8 cellular contexts compared by ENCODE assay signal in genomic region chr3:53804697-53805462, GRCh38. TPM values are rescaled to one million over a fixed set of nuclear protein-coding genes. Genes with fewer than 3 reads are reported as not detected.
DNase-seq lines count a peak whose midpoint lies in the region; ATAC-seq, FAIRE-seq and TF ChIP-seq lines count a peak whose summit lies in the region.

No MANE protein-coding gene starts in this region.

- FAIRE-seq in frontal cortex (lab: Jason Lieb, UNC): no peak

- H2BK20ac ChIP-seq in IMR-90 (ENCODE audit: low read depth, low read length): peak overlapping the region; percentile 98

- H3K79me1 ChIP-seq in IMR-90 (ENCODE audit: low read depth in 1 of 2, low read length in 2 of 2): no peaks in the 10 kb centered on the region

- peak; percentile 63 for ATAC-seq in GM19468 (IDR thresholded peaks at IDR 0.05; ENCODE audit: extremely low read depth, unreplicated experiment)
- peak; percentile 82 for ATAC-seq in IMR-90 (ENCODE audit: low read depth)

- peak overlapping the region; percentile 98 for H2BK120ac ChIP-seq in IMR-90 (ENCODE audit: low read depth, low read length)

- H3K9me3 ChIP-seq in IMR-90 (ENCODE audit: control insufficient read depth, insufficient read depth, low read length): no peaks in the 10 kb centered on the region

- H3K4ac ChIP-seq in IMR-90 (ENCODE audit: low read depth, low read length): peak overlapping the region; percentile 95

- peak overlapping the region; percentile 89; the same call in 1 of the 2 replicates for H2AK5ac ChIP-seq in IMR-90 (ENCODE audit: low read depth, low read length)

- CTCF ChIA-PET in AG04449 (lab: Yijun Ruan, JAX) (no interaction called here), IMR-90 (lab: Yijun Ruan, JAX) (no interaction called here)

- H2BK5ac ChIP-seq in IMR-90 (ENCODE audit: low read depth, low read length, poor library complexity, severe bottlenecking): peak overlapping the region; percentile 73

- H2AK9ac ChIP-seq in IMR-90 (replicated peaks; ENCODE audit: low read depth, low read length, poor library complexity): peak overlapping the region; percentile 91

- POLR2A ChIA-PET in AG04449 (lab: Yijun Ruan, JAX): no interaction called here
- POLR2A ChIA-PET in IMR-90 (lab: Charles Lee; ENCODE audit: unreplicated experiment): no interaction called here

- H3K9me1 ChIP-seq in IMR-90 (ENCODE audit: insufficient read depth, low read length): peaks cover 20% of the 10 kb centered on the region

- H3K4me3 ChIP-seq in AG04449 (ENCODE audit: low read depth, low read length) (no peak overlapping the region), IMR-90 (ENCODE audit: insufficient read depth, low read depth, low read length) (no peak overlapping the region), fibroblast of the aortic adventitia (ENCODE audit: low read depth, low read length) (no peak overlapping the region)

- peak overlapping the region; percentile 94 for H2AFZ ChIP-seq in IMR-90 (replicated peaks; ENCODE audit: low read length, poor library complexity)

- H3K27ac ChIP-seq in IMR-90 (ENCODE audit: insufficient read depth, low read length): peak overlapping the region; percentile 18; the same call in 1 of the 2 replicates

- H3K36me3 ChIP-seq in IMR-90 (ENCODE audit: control insufficient read depth, insufficient read depth, low read length): no peaks in the 10 kb centered on the region

- H4K20me1 ChIP-seq in IMR-90 (ENCODE audit: insufficient read depth, low read length): no peaks in the 10 kb centered on the region

- H3K14ac ChIP-seq in IMR-90 (replicated peaks; ENCODE audit: low read depth, low read length): peak overlapping the region; percentile 93

- TF ChIP-seq CTCF in AG04449 (IDR thresholded peaks at IDR 0.05; ENCODE audit: insufficient read depth, low read length, missing control alignments) (no peak), IMR-90 (conservative IDR thresholded peaks at IDR 0.05; ENCODE audit: low read depth, low read length) (no peak), fibroblast of the aortic adventitia (IDR thresholded peaks at IDR 0.05; ENCODE audit: insufficient read depth, low read length) (no peak)

- no peak overlapping the region for H3K4me2 ChIP-seq in IMR-90 (ENCODE audit: low read depth, low read length)

- 80% methylated on average over 1 of the region's 14 CpGs; no CpG with 5 or more reads in 1 of the 2 experiments for WGBS in IMR-90 (ENCODE audit: extremely low coverage in 2 of 2, insufficient read length in 1 of 2), 2 experiments

- DNase-seq in AG04449 (ENCODE audit: low read depth, low spot score) (peak; percentile 19), IMR-90 (peak; percentile 80), fibroblast of the aortic adventitia (ENCODE audit: low read depth) (peak; percentile 79), NOMO-1 (lab: John Stamatoyannopoulos, UW; ENCODE audit: unreplicated experiment in 2 of 2) (no peak), frontal cortex (ENCODE audit: low spot score in 2 of 2) (no peak), DMS153 (lab: John Stamatoyannopoulos, UW) (no peak)
- no peak for DNase-seq in activated naive CD4-positive, alpha-beta T cell (lab: John Stamatoyannopoulos, UW)

- BruUV-seq in IMR-90 (replicated peaks; lab: Mats Ljungman, UMichigan): no TSS peak

- peak overlapping the region; percentile 46 for H3K23ac ChIP-seq in IMR-90 (ENCODE audit: low read depth, low read length)

- H3K9ac ChIP-seq in IMR-90 (ENCODE audit: low read depth, low read length): no peak overlapping the region

- dilution Hi-C loops in IMR-90 (cut with HindIII; ENCODE audit: low sequenced_read_pairs, unreplicated experiment): no loop called here

- H3K18ac ChIP-seq in IMR-90 (ENCODE audit: low read depth, low read length): peak overlapping the region; percentile 22; the same call in 1 of the 2 replicates

- H3K27me3 ChIP-seq in IMR-90 (ENCODE audit: control insufficient read depth, insufficient read depth, low read length): no peaks in the 10 kb centered on the region

- no peak for TF ChIP-seq POLR2A in IMR-90 (IDR thresholded peaks at IDR 0.05; ENCODE audit: low read depth, low read length)

- H4K91ac ChIP-seq in IMR-90 (ENCODE audit: insufficient read depth, low read depth, low read length): peak overlapping the region; percentile 91

- peaks cover 14% of the 10 kb centered on the region for H3K4me1 ChIP-seq in IMR-90 (ENCODE audit: control insufficient read depth, insufficient read depth, low read length)

- H2BK15ac ChIP-seq in IMR-90 (ENCODE audit: low read depth, low read length): peak overlapping the region; percentile 99; the same call in 2 of the 3 replicates

- H3K56ac ChIP-seq in IMR-90 (ENCODE audit: extremely low read depth, insufficient read depth, low read length): peak overlapping the region; percentile 57; the same call in 1 of the 2 replicates

- TF ChIP-seq RAD21 in IMR-90 (IDR thresholded peaks at IDR 0.05; ENCODE audit: low read length): no peak

- peak overlapping the region; percentile 15 to 94; a peak in 3 of 4 replicates for H4K8ac ChIP-seq in IMR-90 (ENCODE audit: low read depth in 2 of 2, low read length in 2 of 2)

- H4K5ac ChIP-seq in IMR-90 (ENCODE audit: low read depth, low read length): peak overlapping the region; percentile 47

- in situ Hi-C loops in IMR-90 (cut with MboI; ENCODE audit: low sequenced_read_pairs): no loop called here

- intact Hi-C loops in IMR-90 (cut with micrococcal nuclease): no loop called here

TF ChIP-seq in IMR-90, 13 proteins besides CTCF, POLR2A, EP300 and RAD21:
- peak; percentile 71 for TF ChIP-seq BHLHE40 (IDR thresholded peaks at IDR 0.05; ENCODE audit: low read depth, low read length)
- TF ChIP-seq MAFK (IDR thresholded peaks at IDR 0.05; ENCODE audit: low read depth, low read length): no peak
- no peak for TF ChIP-seq SMC3 (IDR thresholded peaks at IDR 0.05; ENCODE audit: low read depth, low read length)
- TF ChIP-seq FOS (IDR thresholded peaks at IDR 0.05; ENCODE audit: low read depth, low read length): peak; percentile 62
- no peak for TF ChIP-seq MXI1 (IDR thresholded peaks at IDR 0.05; ENCODE audit: borderline replicate concordance, low read depth, low read length)
- peak; percentile 14 for TF ChIP-seq RCOR1 (IDR thresholded peaks at IDR 0.05; ENCODE audit: insufficient replicate concordance, low read length)
- TF ChIP-seq, protein P1, sequence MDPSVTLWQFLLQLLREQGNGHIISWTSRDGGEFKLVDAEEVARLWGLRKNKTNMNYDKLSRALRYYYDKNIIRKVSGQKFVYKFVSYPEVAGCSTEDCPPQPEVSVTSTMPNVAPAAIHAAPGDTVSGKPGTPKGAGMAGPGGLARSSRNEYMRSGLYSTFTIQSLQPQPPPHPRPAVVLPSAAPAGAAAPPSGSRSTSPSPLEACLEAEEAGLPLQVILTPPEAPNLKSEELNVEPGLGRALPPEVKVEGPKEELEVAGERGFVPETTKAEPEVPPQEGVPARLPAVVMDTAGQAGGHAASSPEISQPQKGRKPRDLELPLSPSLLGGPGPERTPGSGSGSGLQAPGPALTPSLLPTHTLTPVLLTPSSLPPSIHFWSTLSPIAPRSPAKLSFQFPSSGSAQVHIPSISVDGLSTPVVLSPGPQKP (IDR thresholded peaks at IDR 0.05; ENCODE audit: borderline replicate concordance, low read depth, low read length): no peak
- no peak for TF ChIP-seq CHD1 (IDR thresholded peaks at IDR 0.05; ENCODE audit: low read depth, low read length)
- TF ChIP-seq CEBPB (IDR thresholded peaks at IDR 0.05; ENCODE audit: low read depth, low read length): no peak
- TF ChIP-seq RFX5 (IDR thresholded peaks at IDR 0.05; ENCODE audit: low read depth, low read length): no peak
- TF ChIP-seq, protein P2, sequence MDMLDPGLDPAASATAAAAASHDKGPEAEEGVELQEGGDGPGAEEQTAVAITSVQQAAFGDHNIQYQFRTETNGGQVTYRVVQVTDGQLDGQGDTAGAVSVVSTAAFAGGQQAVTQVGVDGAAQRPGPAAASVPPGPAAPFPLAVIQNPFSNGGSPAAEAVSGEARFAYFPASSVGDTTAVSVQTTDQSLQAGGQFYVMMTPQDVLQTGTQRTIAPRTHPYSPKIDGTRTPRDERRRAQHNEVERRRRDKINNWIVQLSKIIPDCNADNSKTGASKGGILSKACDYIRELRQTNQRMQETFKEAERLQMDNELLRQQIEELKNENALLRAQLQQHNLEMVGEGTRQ (IDR thresholded peaks at IDR 0.05; ENCODE audit: low read depth, low read length): no peak
- no peak for TF ChIP-seq NFE2L2 (IDR thresholded peaks at IDR 0.05; ENCODE audit: low read depth, low read length)
- no peak for TF ChIP-seq MAZ (IDR thresholded peaks at IDR 0.05; ENCODE audit: borderline replicate concordance, low read depth, low read length)
TF ChIP-seq in IMR-90: peak in this region for 3.

RNA-seq across cellular contexts. Expression of gene CHDH, which starts 41.3 kb away (rescaled TPM):
- total RNA-seq in IMR-90 (2012; rRNA removed): under 0.01 and 0.28 TPM in 2 replicates
- 0.07 and 0.19 TPM in 2 replicates for polyA plus RNA-seq in IMR-90 (2012; rRNA removed)
- 0.02 and 0.08 TPM in 2 replicates for polyA plus RNA-seq in IMR-90 (2012; cell fraction: cytosol; rRNA removed)
- 0.23 and 0.29 TPM in 2 replicates for polyA plus RNA-seq in IMR-90 (2012; cell fraction: nucleus; rRNA removed; ENCODE audit: low replicate concordance)
- 1.3 and 7.9 TPM in 2 replicates for total RNA-seq in fibroblast of the aortic adventitia (ENCODE audit: low replicate concordance)
- total RNA-seq in frontal cortex: 1.2 TPM

RNA-seq across cellular contexts. Expression of gene IL17RB, which starts 41.5 kb away (rescaled TPM):
- total RNA-seq in IMR-90 (2012; rRNA removed) (under 0.01 TPM in 1 of 2 replicates, not detected in the other), fibroblast of the aortic adventitia (ENCODE audit: low replicate concordance) (0.81 TPM in 1 of 2 replicates, not detected in the other), frontal cortex (1.6 TPM)
- 0.09 TPM in 1 of 2 replicates, not detected in the other for polyA plus RNA-seq in IMR-90 (2012; rRNA removed)
- polyA plus RNA-seq in IMR-90 (2012; cell fraction: cytosol; rRNA removed): 0.03 TPM in 1 of 2 replicates, not detected in the other
- polyA plus RNA-seq in IMR-90 (2012; cell fraction: nucleus; rRNA removed; ENCODE audit: low replicate concordance): 0.12 and 0.25 TPM in 2 replicates

Comparison
In these comparisons a context has a peak if more than half of its experiments do, and no peak if none do; other contexts are left out.
1. DNase-seq: peak in AG04449 (single experiment), IMR-90 (single experiment) and fibroblast of the aortic adventitia (single experiment); none in NOMO-1 (0 of 2), frontal cortex (0 of 2), activated naive CD4-positive, alpha-beta T cell (0 of 4) and DMS153 (single experiment).